Comparison of ENCODE assay signal across 22 cellular contexts in genomic region chr6:165782812-165783211, GRCh38.
DNase-seq lines count a peak whose midpoint lies in the region; ATAC-seq and TF ChIP-seq lines count a peak whose summit lies in the region.
"Had no signal": no experiment of that assay in that cellular context is flagged by ENCODE, and none has a peak within 500 bp of the region (broad histone marks: within the 10 kb centered on the region; RNA-seq: fewer than 3 reads in every experiment).

No MANE protein-coding gene starts in this region.

- WGBS in hepatocyte (ENCODE audit: low lambda C conversion rate, missing lambda C conversion rate), result 94% methylated on average over 3 of the region's 3 CpGs

- peaks cover 0 to 2% of the 10 kb centered on the region in 2 donors for H3K9me3 Mint-ChIP-seq in activated T-cell treated with anti-CD3 and anti-CD28 coated beads, Interleukin-2, amount 50 U/mL, for 72 hours
- no peaks in the 10 kb centered on the region for H3K9me3 Mint-ChIP-seq in activated T-cell treated with anti-CD3 and anti-CD28 coated beads, Interleukin-2, amount 50 U/mL, for 4 hours
- no peaks in the 10 kb centered on the region for H3K9me3 Mint-ChIP-seq in effector memory CD8-positive, alpha-beta T cell
- H3K9me3 Mint-ChIP-seq in stimulated activated effector memory CD8-positive, alpha-beta T cell treated with anti-CD3 and anti-CD28 coated beads, Interleukin-12 subunit alpha, Interleukin-12 subunit beta, amount 100 ng/mL, for 72 hours, result peaks cover 3% of the 10 kb centered on the region
- H3K9me3 Mint-ChIP-seq: CD4-positive, CD25-positive, alpha-beta regulatory T cell; CD8-positive, alpha-beta T cell had no signal

- H3K36me3 Mint-ChIP-seq in activated T-cell treated with anti-CD3 and anti-CD28 coated beads, Interleukin-2, amount 50 U/mL, for 72 hours (ENCODE audit: insufficient read depth in 2 of 2), result no peaks in the 10 kb centered on the region
- no peaks in the 10 kb centered on the region for H3K36me3 Mint-ChIP-seq in activated T-cell treated with anti-CD3 and anti-CD28 coated beads, Interleukin-2, amount 50 U/mL, for 4 hours (ENCODE audit: insufficient read depth)
- peaks cover 3% of the 10 kb centered on the region for H3K36me3 Mint-ChIP-seq in effector memory CD8-positive, alpha-beta T cell (ENCODE audit: insufficient read depth)
- no peaks in the 10 kb centered on the region for H3K36me3 Mint-ChIP-seq in stimulated activated effector memory CD8-positive, alpha-beta T cell treated with anti-CD3 and anti-CD28 coated beads, Interleukin-12 subunit alpha, Interleukin-12 subunit beta, amount 100 ng/mL, for 72 hours
- H3K36me3 Mint-ChIP-seq: CD4-positive, CD25-positive, alpha-beta regulatory T cell; CD8-positive, alpha-beta T cell had no signal

- H3K4me1 ChIP-seq in hepatocyte (ENCODE audit: insufficient read depth), result no peaks in the 10 kb centered on the region
- H3K4me1 ChIP-seq in breast epithelium, result no peaks in the 10 kb centered on the region
- H3K4me1 ChIP-seq: BLaER1, HAP-1 had no signal

- DNase-seq in activated T-cell treated with anti-CD3 and anti-CD28 coated beads, Interleukin-2, amount 50 U/mL, for 72 hours, result no peak
- DNase-seq in activated T-cell treated with anti-CD3 and anti-CD28 coated beads, Interleukin-2, amount 50 U/mL, for 4 hours, result no peak
- no peak for DNase-seq in effector memory CD8-positive, alpha-beta T cell
- DNase-seq in hepatocyte (ENCODE audit: low spot score) (no peak), breast epithelium (ENCODE audit: low spot score in 2 of 2) (no peak)
- no peak for DNase-seq in stimulated activated effector memory CD8-positive, alpha-beta T cell treated with anti-CD3 and anti-CD28 coated beads, Interleukin-12 subunit alpha, Interleukin-12 subunit beta, amount 100 ng/mL, for 72 hours (ENCODE audit: low spot score in 2 of 2)
- DNase-seq in activated CD4-positive, CD25-positive, alpha-beta regulatory T cell treated with anti-CD3 and anti-CD28 coated beads, Interleukin-2, amount 50 U/mL, for 72 hours, result no peak
- DNase-seq: Caco-2; CD4-positive, CD25-positive, alpha-beta regulatory T cell; CD8-positive, alpha-beta T cell; DMS153; EL; GDM1; GOT3; HFFc6 had no signal

- peaks cover 21% of the 10 kb centered on the region for H3K27me3 Mint-ChIP-seq in activated T-cell treated with anti-CD3 and anti-CD28 coated beads, Interleukin-2, amount 50 U/mL, for 72 hours (ENCODE audit: low read depth)
- peaks cover 18% of the 10 kb centered on the region for H3K27me3 Mint-ChIP-seq in activated T-cell treated with anti-CD3 and anti-CD28 coated beads, Interleukin-2, amount 50 U/mL, for 4 hours (ENCODE audit: low read depth)
- peaks cover 17 to 51% of the 10 kb centered on the region in 2 donors for H3K27me3 Mint-ChIP-seq in effector memory CD8-positive, alpha-beta T cell

- no peaks in the 10 kb centered on the region for H3K4me1 Mint-ChIP-seq in activated T-cell treated with anti-CD3 and anti-CD28 coated beads, Interleukin-2, amount 50 U/mL, for 72 hours (ENCODE audit: low read depth)
- no peaks in the 10 kb centered on the region for H3K4me1 Mint-ChIP-seq in activated T-cell treated with anti-CD3 and anti-CD28 coated beads, Interleukin-2, amount 50 U/mL, for 4 hours (ENCODE audit: low read depth)
- H3K4me1 Mint-ChIP-seq in effector memory CD8-positive, alpha-beta T cell (ENCODE audit: low read depth in 2 of 2), result no peaks in the 10 kb centered on the region
- no peaks in the 10 kb centered on the region for H3K4me1 Mint-ChIP-seq in stimulated activated effector memory CD8-positive, alpha-beta T cell treated with anti-CD3 and anti-CD28 coated beads, Interleukin-12 subunit alpha, Interleukin-12 subunit beta, amount 100 ng/mL, for 72 hours
- H3K4me1 Mint-ChIP-seq: B cell; CD4-positive, CD25-positive, alpha-beta regulatory T cell had no signal

- no peaks in the 10 kb centered on the region for H3K79me2 ChIP-seq in hepatocyte

- intact Hi-C loops in breast epithelium (cut with DNase I; ENCODE audit: low total_unique reads), result no loop called here

- H3K4me3 ChIP-seq in hepatocyte, result no peak overlapping the region
- no peak overlapping the region for H3K4me3 ChIP-seq in breast epithelium
- H3K4me3 ChIP-seq: BLaER1, GM12878, HAP-1 had no signal

- H3K9me3 ChIP-seq in hepatocyte (ENCODE audit: low read depth) (no peaks in the 10 kb centered on the region), breast epithelium (no peaks in the 10 kb centered on the region)
- H3K9me3 ChIP-seq: BLaER1, Caco-2, HAP-1 had no signal

- ATAC-seq in activated T-cell treated with anti-CD3 and anti-CD28 coated beads, Interleukin-2, amount 50 U/mL, for 72 hours (replicated peaks in 1 of 2), result peak in 1 of 2 donors; percentile 67
- no peak for ATAC-seq in activated T-cell treated with anti-CD3 and anti-CD28 coated beads, Interleukin-2, amount 50 U/mL, for 4 hours
- ATAC-seq in effector memory CD8-positive, alpha-beta T cell (replicated peaks), result peak; percentile 63
- ATAC-seq in stimulated activated effector memory CD8-positive, alpha-beta T cell treated with anti-CD3 and anti-CD28 coated beads, Interleukin-12 subunit alpha, Interleukin-12 subunit beta, amount 100 ng/mL, for 72 hours, result peak; percentile 55
- ATAC-seq in HG03460 (IDR thresholded peaks at IDR 0.05; ENCODE audit: unreplicated experiment), result no peak
- ATAC-seq: CD8-positive, alpha-beta T cell; GM12878 had no signal

- TF ChIP-seq CTCF in hepatocyte (IDR thresholded peaks at IDR 0.05; ENCODE audit: poor library complexity) (no peak), breast epithelium (IDR thresholded peaks at IDR 0.05) (no peak)

- H4K20me1 ChIP-seq in hepatocyte (ENCODE audit: insufficient read depth, poor library complexity, severe bottlenecking), result no peaks in the 10 kb centered on the region
- H4K20me1 ChIP-seq: BLaER1 had no signal

- H3K27ac Mint-ChIP-seq in activated T-cell treated with anti-CD3 and anti-CD28 coated beads, Interleukin-2, amount 50 U/mL, for 72 hours, result peak overlapping the region; percentile 19
- no peak overlapping the region for H3K27ac Mint-ChIP-seq in effector memory CD8-positive, alpha-beta T cell
- no peak overlapping the region for H3K27ac Mint-ChIP-seq in stimulated activated effector memory CD8-positive, alpha-beta T cell treated with anti-CD3 and anti-CD28 coated beads, Interleukin-12 subunit alpha, Interleukin-12 subunit beta, amount 100 ng/mL, for 72 hours
- H3K27ac Mint-ChIP-seq: B cell; CD8-positive, alpha-beta T cell; HFFc6 had no signal

- no peak overlapping the region for H3K4me2 ChIP-seq in hepatocyte
- H3K4me2 ChIP-seq: BLaER1 had no signal

- H3K27ac ChIP-seq in hepatocyte (peak overlapping the region; percentile 10), breast epithelium (no peak overlapping the region)
- H3K27ac ChIP-seq: 22Rv1, BLaER1, C4-2B had no signal

- no peak overlapping the region for H2AFZ ChIP-seq in hepatocyte

- TF ChIP-seq POLR2A in breast epithelium (IDR thresholded peaks at IDR 0.05), result no peak

- no peak overlapping the region for H3K4me3 Mint-ChIP-seq in activated T-cell treated with anti-CD3 and anti-CD28 coated beads, Interleukin-2, amount 50 U/mL, for 72 hours
- H3K4me3 Mint-ChIP-seq in activated T-cell treated with anti-CD3 and anti-CD28 coated beads, Interleukin-2, amount 50 U/mL, for 4 hours, result no peak overlapping the region
- H3K4me3 Mint-ChIP-seq in effector memory CD8-positive, alpha-beta T cell, result no peak overlapping the region
- H3K4me3 Mint-ChIP-seq in stimulated activated effector memory CD8-positive, alpha-beta T cell treated with anti-CD3 and anti-CD28 coated beads, Interleukin-12 subunit alpha, Interleukin-12 subunit beta, amount 100 ng/mL, for 72 hours, result no peak overlapping the region
- H3K4me3 Mint-ChIP-seq: B cell; CD4-positive, CD25-positive, alpha-beta regulatory T cell; CD8-positive, alpha-beta T cell; HFFc6 had no signal

- H3K36me3 ChIP-seq in hepatocyte (replicated peaks; ENCODE audit: insufficient read depth, low read depth) (no peaks in the 10 kb centered on the region), breast epithelium (no peaks in the 10 kb centered on the region)
- H3K36me3 ChIP-seq: BLaER1, HAP-1 had no signal

- H3K27me3 ChIP-seq in hepatocyte, result peaks cover 3% of the 10 kb centered on the region
- no peaks in the 10 kb centered on the region for H3K27me3 ChIP-seq in breast epithelium
- H3K27me3 ChIP-seq: BLaER1 had no signal

- H3K9me2 ChIP-seq in hepatocyte (replicated peaks; ENCODE audit: insufficient read depth), result no peaks in the 10 kb centered on the region

Comparison
In these comparisons a context has a peak if more than half of its experiments do, and no peak if none do; other contexts are left out.
1. ATAC-seq: peak in effector memory CD8-positive, alpha-beta T cell (single experiment) and stimulated activated effector memory CD8-positive, alpha-beta T cell treated with anti-CD3 and anti-CD28 coated beads, Interleukin-12 subunit alpha, Interleukin-12 subunit beta, amount 100 ng/mL, for 72 hours (single experiment); none in activated T-cell treated with anti-CD3 and anti-CD28 coated beads, Interleukin-2, amount 50 U/mL, for 4 hours (0 of 2) and HG03460 (single experiment).